8 cellular contexts compared by ENCODE assay signal in genomic region chr5:100828071-100828689, GRCh38.
DNase-seq lines count a peak whose midpoint lies in the region; ATAC-seq, FAIRE-seq and TF ChIP-seq lines count a peak whose summit lies in the region.

No MANE protein-coding gene starts in this region.

- H3K4me3 ChIP-seq in GM08714 (ENCODE audit: low read length) (peak overlapping the region; percentile 36; the same call in 1 of the 2 replicates), GM12878 (peak overlapping the region; percentile 53), sigmoid colon (no peak overlapping the region)

- peak; percentile 92 for FAIRE-seq in GM12878 (lab: Jason Lieb, UNC)

- TF ChIP-seq EP300 in GM12878 (IDR thresholded peaks at IDR 0.05; ENCODE audit: borderline replicate concordance in 1 of 2, control insufficient read depth in 1 of 2, low read depth in 2 of 2, low read length in 2 of 2) (peak; percentile 95 to 97), sigmoid colon (IDR thresholded peaks at IDR 0.05) (no peak)

- H3K4me1 ChIP-seq in GM12878 (ENCODE audit: control insufficient read depth, insufficient read depth, low read length) (peaks cover 37% of the 10 kb centered on the region), sigmoid colon (no peaks in the 10 kb centered on the region)

- SMC1A ChIA-PET in GM12878 (lab: Charles Lee; ENCODE audit: uncharacterized antibody, unreplicated experiment): interaction anchor here (0.9 to 2.7 kb wide), 35 partner anchors 8 to 853 kb away, joined by 3 to 137 read pairs (median 6); partner anchors contain the start of gene ST8SIA4

- H3K9me3 ChIP-seq in GM12878 (replicated peaks; ENCODE audit: control insufficient read depth, insufficient read depth, low read length) (peaks cover 16% of the 10 kb centered on the region), sigmoid colon (no peaks in the 10 kb centered on the region)

- DNase-seq in GM12878 (ENCODE audit: low read depth, low spot score): peak; percentile 89
- DNase-seq in sigmoid colon: peak; percentile 26
- DNase-seq in COR-L47 (lab: John Stamatoyannopoulos, UW): no peak
- no peak for DNase-seq in stimulated activated CD4-positive, alpha-beta T cell treated with anti-CD3 and anti-CD28 coated beads, Interleukin-12 subunit alpha, Interleukin-12 subunit beta, amount 100 ng/mL, for 4 hours
- DNase-seq in effector CD4-positive, alpha-beta T cell: no peak

- RAD21 ChIA-PET in GM12878 (lab: Charles Lee; ENCODE audit: unreplicated experiment): interaction anchor here (0.8 to 4.8 kb wide), 23 partner anchors 9 to 219 kb away, joined by 3 to 86 read pairs (median 8); partner anchors contain the start of gene ST8SIA4

- TF ChIP-seq CTCF in GM12878 (IDR thresholded peaks at IDR 0.05 in 2 of 3, conservative IDR thresholded peaks at IDR 0.05 in 1 of 3; ENCODE audit: control insufficient read depth in 2 of 3, extremely low read depth in 1 of 3, insufficient read depth in 1 of 3, low read depth in 3 of 3, low read length in 3 of 3): no peak
- TF ChIP-seq CTCF in sigmoid colon (IDR thresholded peaks at IDR 0.05): no peak

- H3K36me3 ChIP-seq in GM12878 (ENCODE audit: control insufficient read depth in 2 of 2, insufficient read depth in 2 of 2, low read length in 1 of 2) (peaks cover 0 to 5% of the 10 kb centered on the region in 2 experiments; a peak in 1 of 4 replicates), sigmoid colon (no peaks in the 10 kb centered on the region)

- peak overlapping the region; percentile 95 for H3K27ac ChIP-seq in GM12878 (ENCODE audit: control insufficient read depth, insufficient read depth)
- H3K27ac ChIP-seq in sigmoid colon: peak overlapping the region in 3 of 4 donors; percentile 27 to 31 (median 28)

- H3K27me3 ChIP-seq in GM12878 (replicated peaks in 1 of 2; ENCODE audit: control insufficient read depth in 2 of 2, insufficient read depth in 2 of 2, low read length in 1 of 2) (no peaks in the 10 kb centered on the region), sigmoid colon (no peaks in the 10 kb centered on the region)

- ATAC-seq in GM19455 (IDR thresholded peaks at IDR 0.05; ENCODE audit: unreplicated experiment) (peak; percentile 62), HG03457 (IDR thresholded peaks at IDR 0.05; ENCODE audit: unreplicated experiment) (peak; percentile 71), GM12878 (peak; percentile 84)

- BruUV-seq in GM12878 (replicated peaks; lab: Mats Ljungman, UMichigan): no TSS peak

- H3K4me2 ChIP-seq in GM12878 (ENCODE audit: control insufficient read depth, insufficient read depth): peak overlapping the region; percentile 62

- CTCF ChIA-PET in GM12878 (lab: Yijun Ruan, JAX): interaction anchor here (0.7 to 2.6 kb wide), 18 partner anchors 9 to 243 kb away, joined by 3 to 23 read pairs (median 5); partner anchors contain the start of gene ST8SIA4

- H3K79me2 ChIP-seq in GM12878 (ENCODE audit: control insufficient read depth, insufficient read depth, low read length): peaks cover 39% of the 10 kb centered on the region

- WGBS in GM12878 (ENCODE audit: insufficient coverage, insufficient replicate concordance, low lambda C conversion rate, missing lambda C conversion rate): 2% methylated on average over 6 of the region's 6 CpGs
- 34 to 43% methylated on average over 6 of the region's 6 CpGs for WGBS in sigmoid colon, 2 donors

- intact Hi-C loops in GM12878 (cut with micrococcal nuclease; ENCODE audit: unreplicated experiment): loop anchor here (1.0 to 5.0 kb wide), 7 partner anchors 12 to 206 kb away; no protein-coding TSS in a partner anchor
- intact Hi-C loops in sigmoid colon (cut with DNase I): no loop called here

- TF ChIP-seq POLR2A in GM12878 (IDR thresholded peaks at IDR 0.05; ENCODE audit: low read depth, low read length) (no peak), sigmoid colon (IDR thresholded peaks at IDR 0.05) (no peak)

- POLR2A ChIA-PET in GM12878 (lab: Charles Lee): interaction anchor here (0.6 to 3.1 kb wide), 17 partner anchors 9 to 1909 kb away, joined by 3 to 33 read pairs (median 6); partner anchors contain the start of gene ST8SIA4

- TF ChIP-seq RAD21 in GM12878 (IDR thresholded peaks at IDR 0.05; ENCODE audit: insufficient read depth, low read depth, low read length): peak; percentile 15; the same call in 1 of the 2 replicates

- peak overlapping the region; percentile 59 for H3K9ac ChIP-seq in GM12878 (ENCODE audit: control insufficient read depth, insufficient read depth, low read length)

- no peaks in the 10 kb centered on the region for H4K20me1 ChIP-seq in GM12878 (ENCODE audit: control insufficient read depth, insufficient read depth)

- H2AFZ ChIP-seq in GM12878 (ENCODE audit: control insufficient read depth, low read depth, low read length): peak overlapping the region; percentile 6

- in situ Hi-C loops in GM12878 (cut with MboI): loop anchor here (5.0 kb wide), 1 partner anchor 51 kb away; no protein-coding TSS in a partner anchor

TF ChIP-seq in GM12878, 131 proteins besides CTCF, POLR2A, EP300 and RAD21 (continues in another document):
- TF ChIP-seq IRF4 (IDR thresholded peaks at IDR 0.05; ENCODE audit: low read depth, low read length): peak; percentile 87
- TF ChIP-seq ZNF592 (IDR thresholded peaks at IDR 0.05): no peak
- TF ChIP-seq CBX5 (IDR thresholded peaks at IDR 0.05; ENCODE audit: low read depth): peak; percentile 59; the same call in 1 of the 2 replicates
- no peak for TF ChIP-seq TCF7 (IDR thresholded peaks at IDR 0.05; ENCODE audit: borderline replicate concordance)
- no peak for TF ChIP-seq HDGF (IDR thresholded peaks at IDR 0.05)
- no peak for TF ChIP-seq KDM1A (IDR thresholded peaks at IDR 0.05; ENCODE audit: borderline replicate concordance)
- no peak for TF ChIP-seq EGR1 (IDR thresholded peaks at IDR 0.05; ENCODE audit: borderline replicate concordance in 1 of 2, low read depth in 2 of 2, low read length in 2 of 2)
- peak; percentile 28 for TF ChIP-seq TAF1 (IDR thresholded peaks at IDR 0.05; ENCODE audit: borderline replicate concordance, low read depth, low read length)
- peak; percentile 76 for TF ChIP-seq MEF2A (IDR thresholded peaks at IDR 0.05; ENCODE audit: insufficient read depth, low read depth, low read length)
- no peak for TF ChIP-seq LARP7 (IDR thresholded peaks at IDR 0.05)
- TF ChIP-seq EED (IDR thresholded peaks at IDR 0.05; ENCODE audit: low read depth): peak; percentile 91
- no peak for TF ChIP-seq STAT1 (conservative IDR thresholded peaks at IDR 0.05)
- no peak for TF ChIP-seq SMC3 (IDR thresholded peaks at IDR 0.05; ENCODE audit: borderline replicate concordance, low read length)
- TF ChIP-seq FOS (IDR thresholded peaks at IDR 0.05; ENCODE audit: borderline replicate concordance, extremely low read depth, insufficient read length): no peak
- TF ChIP-seq IKZF2 (IDR thresholded peaks at IDR 0.05): peak; percentile 97 to 98
- TF ChIP-seq ZSCAN29 (IDR thresholded peaks at IDR 0.05): peak; percentile 94
- TF ChIP-seq TCF12 (IDR thresholded peaks at IDR 0.05; ENCODE audit: low read depth, low read length): peak; percentile 60; the same call in 1 of the 2 replicates
- TF ChIP-seq FOXM1 (IDR thresholded peaks at IDR 0.05; ENCODE audit: low read depth, low read length): peak; percentile 92; the same call in 1 of the 2 replicates
- no peak for TF ChIP-seq MAX (IDR thresholded peaks at IDR 0.05; ENCODE audit: low read depth, low read length)
- TF ChIP-seq GATAD2B (conservative IDR thresholded peaks at IDR 0.05; ENCODE audit: low read depth): peak; percentile 70
- peak; percentile 89 for TF ChIP-seq NFIC (IDR thresholded peaks at IDR 0.05; ENCODE audit: low read depth, low read length)
- no peak; the same call in 1 of the 2 replicates for TF ChIP-seq MXI1 (IDR thresholded peaks at IDR 0.05; ENCODE audit: low read depth, low read length)

Comparison
In these comparisons a context has a peak if more than half of its experiments do, and no peak if none do; other contexts are left out.
1. H3K4me3 ChIP-seq: peak in GM08714 (single experiment) and GM12878 (single experiment); none in sigmoid colon (0 of 4).
2. DNase-seq: peak in GM12878 (single experiment) and sigmoid colon (single experiment); none in COR-L47 (single experiment), stimulated activated CD4-positive, alpha-beta T cell treated with anti-CD3 and anti-CD28 coated beads, Interleukin-12 subunit alpha, Interleukin-12 subunit beta, amount 100 ng/mL, for 4 hours (single experiment) and effector CD4-positive, alpha-beta T cell (single experiment).
3. Peak in every context shown above with its lines, with median percentiles within 50 percentile points of each other: ATAC-seq.